ENCODE assay signal across 1 cellular context in the genomic region with DNA sequence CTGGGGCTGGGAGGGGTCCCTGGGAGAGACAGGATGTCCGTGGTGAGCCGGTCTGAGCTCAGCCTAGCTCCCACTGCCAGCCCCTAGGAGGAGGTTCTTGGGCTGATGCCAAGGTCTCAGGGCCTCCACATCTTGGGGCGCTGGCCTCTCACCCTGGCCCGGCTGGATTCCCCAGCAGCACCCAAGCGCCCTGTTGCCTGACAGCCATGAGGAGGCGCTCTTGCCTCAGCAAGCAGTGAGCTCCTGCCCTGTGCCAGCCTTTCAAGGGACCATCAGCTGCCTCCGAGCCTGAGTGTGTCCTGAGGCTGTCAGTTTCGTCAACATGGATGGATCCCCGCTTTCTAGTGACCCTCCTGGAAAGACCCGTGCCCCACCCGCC.
TF ChIP-seq lines count a peak whose summit lies in the region.

No MANE protein-coding gene starts in this region.

TF ChIP-seq in K562, 482 proteins besides CTCF, POLR2A, EP300 and RAD21 (continued from another document and continues in another):
- TF ChIP-seq SIRT6 (IDR thresholded peaks at IDR 0.05; ENCODE audit: low read depth, low read length) (no peak), RCOR1 (IDR thresholded peaks at IDR 0.05; ENCODE audit: borderline replicate concordance in 1 of 2, low read depth in 2 of 2, low read length in 2 of 2) (peak in 1 of 2 experiments; percentile 76; a peak in 1 of 4 replicates), ZFP36 (IDR thresholded peaks at IDR 0.05; ENCODE audit: low read depth, low read length, partially characterized antibody) (peak; percentile 7), GTF2E2 (tag; IDR thresholded peaks at IDR 0.05) (no peak), KAT7 (CRISPR knock-in tag; IDR thresholded peaks at IDR 0.05; ENCODE audit: borderline replicate concordance) (no peak), RB1 (IDR thresholded peaks at IDR 0.05; ENCODE audit: low read depth) (peak; percentile 86), THRAP3 (IDR thresholded peaks at IDR 0.05; ENCODE audit: borderline replicate concordance) (no peak), ZNF79 (CRISPR knock-in tag; IDR thresholded peaks at IDR 0.05; ENCODE audit: low read depth) (no peak), KLF1 (tag; IDR thresholded peaks at IDR 0.05) (no peak), GABPB1 (CRISPR knock-in tag; IDR thresholded peaks at IDR 0.05) (no peak), TBL1XR1 (IDR thresholded peaks at IDR 0.05; ENCODE audit: low read length in 2 of 2) (no peak), ZC3H11A (IDR thresholded peaks at IDR 0.05; ENCODE audit: low read depth, low read length) (no peak), MED1 (CRISPR knock-in tag; IDR thresholded peaks at IDR 0.05; ENCODE audit: borderline replicate concordance) (no peak), ZNF239 (CRISPR knock-in tag; IDR thresholded peaks at IDR 0.05) (no peak), MCM7 (IDR thresholded peaks at IDR 0.05) (no peak), ZNF263 (CRISPR knock-in tag; IDR thresholded peaks at IDR 0.05; ENCODE audit: borderline replicate concordance) (0 out of 2 replicates have a peak, but pooled peaks have one; percentile 12), MYNN (IDR thresholded peaks at IDR 0.05) (0 out of 2 replicates have a peak, but pooled peaks have one; percentile 64), MYNN (CRISPR knock-in tag; IDR thresholded peaks at IDR 0.05) (no peak), EHMT2 (IDR thresholded peaks at IDR 0.05) (no peak), MAZ (CRISPR knock-in tag; conservative IDR thresholded peaks at IDR 0.05 in 1 of 2, IDR thresholded peaks at IDR 0.05 in 1 of 2) (peak in 1 of 2 experiments; percentile 51; a peak in 2 of 4 replicates), HEY1 (CRISPR knock-in tag; IDR thresholded peaks at IDR 0.05; ENCODE audit: borderline replicate concordance) (no peak), E2F3 (CRISPR knock-in tag; IDR thresholded peaks at IDR 0.05) (no peak), YBX1 (IDR thresholded peaks at IDR 0.05) (no peak), KDM5B (IDR thresholded peaks at IDR 0.05; ENCODE audit: insufficient replicate concordance, low read depth, low read length) (no peak), RBM39 (optimal IDR thresholded peaks at IDR 0.05; ENCODE audit: low read depth, low read length) (no peak), SMC3 (conservative IDR thresholded peaks at IDR 0.05; ENCODE audit: insufficient read depth, low read depth, low read length) (peak; percentile 89), ARID2 (IDR thresholded peaks at IDR 0.05) (peak; percentile 30; the same call in 1 of the 2 replicates), DACH1 (IDR thresholded peaks at IDR 0.05; ENCODE audit: partially characterized antibody) (no peak), NFIC (IDR thresholded peaks at IDR 0.05) (peak; percentile 78), ELF4 (CRISPR knock-in tag; IDR thresholded peaks at IDR 0.05) (no peak), ZNF57 (CRISPR knock-in tag; IDR thresholded peaks at IDR 0.05) (no peak), ZNF77 (CRISPR knock-in tag; IDR thresholded peaks at IDR 0.05) (no peak), BHLHE40 (IDR thresholded peaks at IDR 0.05; ENCODE audit: low read length) (0 out of 2 replicates have a peak, but pooled peaks have one; percentile 25)
- TF ChIP-seq, protein P1, sequence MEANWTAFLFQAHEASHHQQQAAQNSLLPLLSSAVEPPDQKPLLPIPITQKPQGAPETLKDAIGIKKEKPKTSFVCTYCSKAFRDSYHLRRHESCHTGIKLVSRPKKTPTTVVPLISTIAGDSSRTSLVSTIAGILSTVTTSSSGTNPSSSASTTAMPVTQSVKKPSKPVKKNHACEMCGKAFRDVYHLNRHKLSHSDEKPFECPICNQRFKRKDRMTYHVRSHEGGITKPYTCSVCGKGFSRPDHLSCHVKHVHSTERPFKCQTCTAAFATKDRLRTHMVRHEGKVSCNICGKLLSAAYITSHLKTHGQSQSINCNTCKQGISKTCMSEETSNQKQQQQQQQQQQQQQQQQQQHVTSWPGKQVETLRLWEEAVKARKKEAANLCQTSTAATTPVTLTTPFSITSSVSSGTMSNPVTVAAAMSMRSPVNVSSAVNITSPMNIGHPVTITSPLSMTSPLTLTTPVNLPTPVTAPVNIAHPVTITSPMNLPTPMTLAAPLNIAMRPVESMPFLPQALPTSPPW (CRISPR knock-in tag; IDR thresholded peaks at IDR 0.05) = 0 out of 2 replicates have a peak, but pooled peaks have one; percentile 28
- TF ChIP-seq, protein P2, sequence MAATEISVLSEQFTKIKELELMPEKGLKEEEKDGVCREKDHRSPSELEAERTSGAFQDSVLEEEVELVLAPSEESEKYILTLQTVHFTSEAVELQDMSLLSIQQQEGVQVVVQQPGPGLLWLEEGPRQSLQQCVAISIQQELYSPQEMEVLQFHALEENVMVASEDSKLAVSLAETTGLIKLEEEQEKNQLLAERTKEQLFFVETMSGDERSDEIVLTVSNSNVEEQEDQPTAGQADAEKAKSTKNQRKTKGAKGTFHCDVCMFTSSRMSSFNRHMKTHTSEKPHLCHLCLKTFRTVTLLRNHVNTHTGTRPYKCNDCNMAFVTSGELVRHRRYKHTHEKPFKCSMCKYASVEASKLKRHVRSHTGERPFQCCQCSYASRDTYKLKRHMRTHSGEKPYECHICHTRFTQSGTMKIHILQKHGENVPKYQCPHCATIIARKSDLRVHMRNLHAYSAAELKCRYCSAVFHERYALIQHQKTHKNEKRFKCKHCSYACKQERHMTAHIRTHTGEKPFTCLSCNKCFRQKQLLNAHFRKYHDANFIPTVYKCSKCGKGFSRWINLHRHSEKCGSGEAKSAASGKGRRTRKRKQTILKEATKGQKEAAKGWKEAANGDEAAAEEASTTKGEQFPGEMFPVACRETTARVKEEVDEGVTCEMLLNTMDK (IDR thresholded peaks at IDR 0.05; ENCODE audit: borderline replicate concordance, insufficient read depth, low read depth, low read length, poor library complexity, severe bottlenecking) = peak; percentile 17
- TF ChIP-seq, protein P3, sequence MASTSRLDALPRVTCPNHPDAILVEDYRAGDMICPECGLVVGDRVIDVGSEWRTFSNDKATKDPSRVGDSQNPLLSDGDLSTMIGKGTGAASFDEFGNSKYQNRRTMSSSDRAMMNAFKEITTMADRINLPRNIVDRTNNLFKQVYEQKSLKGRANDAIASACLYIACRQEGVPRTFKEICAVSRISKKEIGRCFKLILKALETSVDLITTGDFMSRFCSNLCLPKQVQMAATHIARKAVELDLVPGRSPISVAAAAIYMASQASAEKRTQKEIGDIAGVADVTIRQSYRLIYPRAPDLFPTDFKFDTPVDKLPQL (IDR thresholded peaks at IDR 0.05; ENCODE audit: extremely low read depth, insufficient read length) = no peak
- TF ChIP-seq, protein P4, sequence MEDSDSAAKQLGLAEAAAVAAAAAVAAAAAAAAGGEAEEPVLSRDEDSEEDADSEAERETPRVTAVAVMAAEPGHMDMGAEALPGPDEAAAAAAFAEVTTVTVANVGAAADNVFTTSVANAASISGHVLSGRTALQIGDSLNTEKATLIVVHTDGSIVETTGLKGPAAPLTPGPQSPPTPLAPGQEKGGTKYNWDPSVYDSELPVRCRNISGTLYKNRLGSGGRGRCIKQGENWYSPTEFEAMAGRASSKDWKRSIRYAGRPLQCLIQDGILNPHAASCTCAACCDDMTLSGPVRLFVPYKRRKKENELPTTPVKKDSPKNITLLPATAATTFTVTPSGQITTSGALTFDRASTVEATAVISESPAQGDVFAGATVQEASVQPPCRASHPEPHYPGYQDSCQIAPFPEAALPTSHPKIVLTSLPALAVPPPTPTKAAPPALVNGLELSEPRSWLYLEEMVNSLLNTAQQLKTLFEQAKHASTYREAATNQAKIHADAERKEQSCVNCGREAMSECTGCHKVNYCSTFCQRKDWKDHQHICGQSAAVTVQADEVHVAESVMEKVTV (CRISPR knock-in tag; IDR thresholded peaks at IDR 0.05) = peak; percentile 91
- TF ChIP-seq, protein P5, sequence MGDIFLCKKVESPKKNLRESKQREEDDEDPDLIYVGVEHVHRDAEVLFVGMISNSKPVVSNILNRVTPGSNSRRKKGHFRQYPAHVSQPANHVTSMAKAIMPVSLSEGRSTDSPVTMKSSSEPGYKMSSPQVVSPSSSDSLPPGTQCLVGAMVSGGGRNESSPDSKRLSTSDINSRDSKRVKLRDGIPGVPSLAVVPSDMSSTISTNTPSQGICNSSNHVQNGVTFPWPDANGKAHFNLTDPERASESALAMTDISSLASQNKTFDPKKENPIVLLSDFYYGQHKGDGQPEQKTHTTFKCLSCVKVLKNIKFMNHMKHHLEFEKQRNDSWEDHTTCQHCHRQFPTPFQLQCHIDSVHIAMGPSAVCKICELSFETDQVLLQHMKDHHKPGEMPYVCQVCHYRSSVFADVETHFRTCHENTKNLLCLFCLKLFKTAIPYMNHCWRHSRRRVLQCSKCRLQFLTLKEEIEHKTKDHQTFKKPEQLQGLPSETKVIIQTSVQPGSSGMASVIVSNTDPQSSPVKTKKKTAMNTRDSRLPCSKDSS (IDR thresholded peaks at IDR 0.05; ENCODE audit: low read depth, partially characterized antibody) = no peak
- TF ChIP-seq, protein P6, sequence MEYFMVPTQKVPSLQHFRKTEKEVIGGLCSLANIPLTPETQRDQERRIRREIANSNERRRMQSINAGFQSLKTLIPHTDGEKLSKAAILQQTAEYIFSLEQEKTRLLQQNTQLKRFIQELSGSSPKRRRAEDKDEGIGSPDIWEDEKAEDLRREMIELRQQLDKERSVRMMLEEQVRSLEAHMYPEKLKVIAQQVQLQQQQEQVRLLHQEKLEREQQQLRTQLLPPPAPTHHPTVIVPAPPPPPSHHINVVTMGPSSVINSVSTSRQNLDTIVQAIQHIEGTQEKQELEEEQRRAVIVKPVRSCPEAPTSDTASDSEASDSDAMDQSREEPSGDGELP (CRISPR knock-in tag; IDR thresholded peaks at IDR 0.05; ENCODE audit: borderline replicate concordance) = peak; percentile 80; the same call in 1 of the 2 replicates
- TF ChIP-seq, protein P7, sequence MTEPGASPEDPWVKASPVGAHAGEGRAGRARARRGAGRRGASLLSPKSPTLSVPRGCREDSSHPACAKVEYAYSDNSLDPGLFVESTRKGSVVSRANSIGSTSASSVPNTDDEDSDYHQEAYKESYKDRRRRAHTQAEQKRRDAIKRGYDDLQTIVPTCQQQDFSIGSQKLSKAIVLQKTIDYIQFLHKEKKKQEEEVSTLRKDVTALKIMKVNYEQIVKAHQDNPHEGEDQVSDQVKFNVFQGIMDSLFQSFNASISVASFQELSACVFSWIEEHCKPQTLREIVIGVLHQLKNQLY (CRISPR knock-in tag; conservative IDR thresholded peaks at IDR 0.05) = no peak
- TF ChIP-seq, protein P8, sequence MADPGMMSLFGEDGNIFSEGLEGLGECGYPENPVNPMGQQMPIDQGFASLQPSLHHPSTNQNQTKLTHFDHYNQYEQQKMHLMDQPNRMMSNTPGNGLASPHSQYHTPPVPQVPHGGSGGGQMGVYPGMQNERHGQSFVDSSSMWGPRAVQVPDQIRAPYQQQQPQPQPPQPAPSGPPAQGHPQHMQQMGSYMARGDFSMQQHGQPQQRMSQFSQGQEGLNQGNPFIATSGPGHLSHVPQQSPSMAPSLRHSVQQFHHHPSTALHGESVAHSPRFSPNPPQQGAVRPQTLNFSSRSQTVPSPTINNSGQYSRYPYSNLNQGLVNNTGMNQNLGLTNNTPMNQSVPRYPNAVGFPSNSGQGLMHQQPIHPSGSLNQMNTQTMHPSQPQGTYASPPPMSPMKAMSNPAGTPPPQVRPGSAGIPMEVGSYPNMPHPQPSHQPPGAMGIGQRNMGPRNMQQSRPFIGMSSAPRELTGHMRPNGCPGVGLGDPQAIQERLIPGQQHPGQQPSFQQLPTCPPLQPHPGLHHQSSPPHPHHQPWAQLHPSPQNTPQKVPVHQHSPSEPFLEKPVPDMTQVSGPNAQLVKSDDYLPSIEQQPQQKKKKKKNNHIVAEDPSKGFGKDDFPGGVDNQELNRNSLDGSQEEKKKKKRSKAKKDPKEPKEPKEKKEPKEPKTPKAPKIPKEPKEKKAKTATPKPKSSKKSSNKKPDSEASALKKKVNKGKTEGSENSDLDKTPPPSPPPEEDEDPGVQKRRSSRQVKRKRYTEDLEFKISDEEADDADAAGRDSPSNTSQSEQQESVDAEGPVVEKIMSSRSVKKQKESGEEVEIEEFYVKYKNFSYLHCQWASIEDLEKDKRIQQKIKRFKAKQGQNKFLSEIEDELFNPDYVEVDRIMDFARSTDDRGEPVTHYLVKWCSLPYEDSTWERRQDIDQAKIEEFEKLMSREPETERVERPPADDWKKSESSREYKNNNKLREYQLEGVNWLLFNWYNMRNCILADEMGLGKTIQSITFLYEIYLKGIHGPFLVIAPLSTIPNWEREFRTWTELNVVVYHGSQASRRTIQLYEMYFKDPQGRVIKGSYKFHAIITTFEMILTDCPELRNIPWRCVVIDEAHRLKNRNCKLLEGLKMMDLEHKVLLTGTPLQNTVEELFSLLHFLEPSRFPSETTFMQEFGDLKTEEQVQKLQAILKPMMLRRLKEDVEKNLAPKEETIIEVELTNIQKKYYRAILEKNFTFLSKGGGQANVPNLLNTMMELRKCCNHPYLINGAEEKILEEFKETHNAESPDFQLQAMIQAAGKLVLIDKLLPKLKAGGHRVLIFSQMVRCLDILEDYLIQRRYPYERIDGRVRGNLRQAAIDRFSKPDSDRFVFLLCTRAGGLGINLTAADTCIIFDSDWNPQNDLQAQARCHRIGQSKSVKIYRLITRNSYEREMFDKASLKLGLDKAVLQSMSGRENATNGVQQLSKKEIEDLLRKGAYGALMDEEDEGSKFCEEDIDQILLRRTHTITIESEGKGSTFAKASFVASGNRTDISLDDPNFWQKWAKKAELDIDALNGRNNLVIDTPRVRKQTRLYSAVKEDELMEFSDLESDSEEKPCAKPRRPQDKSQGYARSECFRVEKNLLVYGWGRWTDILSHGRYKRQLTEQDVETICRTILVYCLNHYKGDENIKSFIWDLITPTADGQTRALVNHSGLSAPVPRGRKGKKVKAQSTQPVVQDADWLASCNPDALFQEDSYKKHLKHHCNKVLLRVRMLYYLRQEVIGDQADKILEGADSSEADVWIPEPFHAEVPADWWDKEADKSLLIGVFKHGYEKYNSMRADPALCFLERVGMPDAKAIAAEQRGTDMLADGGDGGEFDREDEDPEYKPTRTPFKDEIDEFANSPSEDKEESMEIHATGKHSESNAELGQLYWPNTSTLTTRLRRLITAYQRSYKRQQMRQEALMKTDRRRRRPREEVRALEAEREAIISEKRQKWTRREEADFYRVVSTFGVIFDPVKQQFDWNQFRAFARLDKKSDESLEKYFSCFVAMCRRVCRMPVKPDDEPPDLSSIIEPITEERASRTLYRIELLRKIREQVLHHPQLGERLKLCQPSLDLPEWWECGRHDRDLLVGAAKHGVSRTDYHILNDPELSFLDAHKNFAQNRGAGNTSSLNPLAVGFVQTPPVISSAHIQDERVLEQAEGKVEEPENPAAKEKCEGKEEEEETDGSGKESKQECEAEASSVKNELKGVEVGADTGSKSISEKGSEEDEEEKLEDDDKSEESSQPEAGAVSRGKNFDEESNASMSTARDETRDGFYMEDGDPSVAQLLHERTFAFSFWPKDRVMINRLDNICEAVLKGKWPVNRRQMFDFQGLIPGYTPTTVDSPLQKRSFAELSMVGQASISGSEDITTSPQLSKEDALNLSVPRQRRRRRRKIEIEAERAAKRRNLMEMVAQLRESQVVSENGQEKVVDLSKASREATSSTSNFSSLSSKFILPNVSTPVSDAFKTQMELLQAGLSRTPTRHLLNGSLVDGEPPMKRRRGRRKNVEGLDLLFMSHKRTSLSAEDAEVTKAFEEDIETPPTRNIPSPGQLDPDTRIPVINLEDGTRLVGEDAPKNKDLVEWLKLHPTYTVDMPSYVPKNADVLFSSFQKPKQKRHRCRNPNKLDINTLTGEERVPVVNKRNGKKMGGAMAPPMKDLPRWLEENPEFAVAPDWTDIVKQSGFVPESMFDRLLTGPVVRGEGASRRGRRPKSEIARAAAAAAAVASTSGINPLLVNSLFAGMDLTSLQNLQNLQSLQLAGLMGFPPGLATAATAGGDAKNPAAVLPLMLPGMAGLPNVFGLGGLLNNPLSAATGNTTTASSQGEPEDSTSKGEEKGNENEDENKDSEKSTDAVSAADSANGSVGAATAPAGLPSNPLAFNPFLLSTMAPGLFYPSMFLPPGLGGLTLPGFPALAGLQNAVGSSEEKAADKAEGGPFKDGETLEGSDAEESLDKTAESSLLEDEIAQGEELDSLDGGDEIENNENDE (IDR thresholded peaks at IDR 0.05; ENCODE audit: low read depth, low read length) = no peak
